In genomic region chr11:47028530-47029093, GRCh38 we compare ENCODE assay signal across 1 cellular context.
TF ChIP-seq lines count a peak whose summit lies in the region.

No MANE protein-coding gene starts in this region.

TF ChIP-seq in IMR-90, 13 proteins besides CTCF, POLR2A, EP300 and RAD21 (continued from another document):
- no peak for TF ChIP-seq CHD1 (IDR thresholded peaks at IDR 0.05; ENCODE audit: low read depth, low read length)
- no peak for TF ChIP-seq ELK1 (IDR thresholded peaks at IDR 0.05; ENCODE audit: borderline replicate concordance, low read depth, low read length)
- TF ChIP-seq MAFK (IDR thresholded peaks at IDR 0.05; ENCODE audit: low read depth, low read length): no peak
